8 cellular contexts compared by ENCODE assay signal in genomic region chr3:120742198-120743080, GRCh38.
DNase-seq lines count a peak whose midpoint lies in the region; ATAC-seq lines count a peak whose summit lies in the region.

TSS of gene GTF2E1 (plus strand) at chr3:120742744. CDS start at chr3:120750553, 7,809 bp downstream.
TSS of gene RABL3 (minus strand) at chr3:120742516. CDS start at chr3:120742507, 9 bp downstream.

- peak; percentile 98 for DNase-seq in NCI-H748 (lab: John Stamatoyannopoulos, UW; ENCODE audit: unreplicated experiment)
- peak; percentile 96 for DNase-seq in activated CD4-positive, alpha-beta T cell treated with anti-CD3 and anti-CD28 coated beads, Interleukin-2, amount 50 U/mL, for 1 hour
- DNase-seq in dedifferentiated amniotic fluid mesenchymal stem cell (ENCODE audit: extremely low spot score) = peak; percentile 100
- DNase-seq in left kidney (ENCODE audit: low read depth, low spot score) = peak; percentile 100
- peak; percentile 94 to 95 for DNase-seq in stimulated activated CD4-positive, alpha-beta T cell treated with anti-CD3 and anti-CD28 coated beads, Interleukin-2, amount 100 ng/mL, for 24 hours

- H4K20me1 ChIP-seq in BLaER1 treated with 17β-estradiol and CSF1 and Interleukin-3, amounts not matched to agents 10 nM and 100 nM = peaks cover 0 to 9% (median 0%) of the 10 kb centered on the region in 11 experiments; a peak in 4 of 22 replicates

- H3K4me3 ChIP-seq in BLaER1 treated with 17β-estradiol and CSF1 and Interleukin-3, amounts not matched to agents 10 nM and 100 nM = peak within 1 kb of the TSS; percentile 81 to 97 (median 88)

- H3K27me3 ChIP-seq in BLaER1 treated with 17β-estradiol and CSF1 and Interleukin-3, amounts not matched to agents 10 nM and 100 nM = no peaks in the 10 kb centered on the region

- H3K9me3 ChIP-seq in BLaER1 treated with 17β-estradiol and CSF1 and Interleukin-3, amounts not matched to agents 10 nM and 100 nM (replicated peaks in 1 of 11) = peaks cover 12 to 30% (median 20%) of the 10 kb centered on the region in 11 experiments

- H3K4me2 ChIP-seq in BLaER1 treated with 17β-estradiol and CSF1 and Interleukin-3, amounts not matched to agents 10 nM and 100 nM = peak within 1 kb of the TSS; percentile 89 to 98 (median 95)

- H3K36me3 ChIP-seq in BLaER1 treated with 17β-estradiol and CSF1 and Interleukin-3, amounts not matched to agents 10 nM and 100 nM = peaks cover 10 to 24% (median 20%) of the 10 kb centered on the region in 11 experiments

- H3K4me1 ChIP-seq in BLaER1 treated with 17β-estradiol and CSF1 and Interleukin-3, amounts not matched to agents 10 nM and 100 nM = peaks cover 16 to 29% (median 21%) of the 10 kb centered on the region in 10 experiments

- ATAC-seq in GM19351 (IDR thresholded peaks at IDR 0.05; ENCODE audit: unreplicated experiment) (peak; percentile 96), HG03521 (IDR thresholded peaks at IDR 0.05; ENCODE audit: unreplicated experiment) (peak; percentile 99)

- peak within 1 kb of the TSS; percentile 85 to 97 (median 90) for H3K9ac ChIP-seq in BLaER1 treated with 17β-estradiol and CSF1 and Interleukin-3, amounts not matched to agents 10 nM and 100 nM

- peak within 1 kb of the TSS; percentile 89 to 99 (median 94) for H3K27ac ChIP-seq in BLaER1 treated with 17β-estradiol and CSF1 and Interleukin-3, amounts not matched to agents 10 nM and 100 nM

Comparison
In these comparisons a context has a peak if more than half of its experiments do, and no peak if none do; other contexts are left out.
1. Peak in every context shown above with its lines: DNase-seq, ATAC-seq, H3K4me3 ChIP-seq and H3K27ac ChIP-seq.